Comparison of ENCODE assay signal across 2 cellular contexts in genomic region chr2:55859875-55860274, GRCh38.
TF ChIP-seq lines count a peak whose summit lies in the region.

No MANE protein-coding gene starts in this region.

TF ChIP-seq in IMR-90, 13 proteins besides CTCF, POLR2A, EP300 and RAD21 (continued from another document):
- TF ChIP-seq RFX5 (IDR thresholded peaks at IDR 0.05; ENCODE audit: low read depth, low read length) = no peak
- no peak for TF ChIP-seq USF2 (IDR thresholded peaks at IDR 0.05; ENCODE audit: low read depth, low read length)
- no peak for TF ChIP-seq RCOR1 (IDR thresholded peaks at IDR 0.05; ENCODE audit: insufficient replicate concordance, low read length)
- no peak for TF ChIP-seq CEBPB (IDR thresholded peaks at IDR 0.05; ENCODE audit: low read depth, low read length)
- TF ChIP-seq SMC3 (IDR thresholded peaks at IDR 0.05; ENCODE audit: low read depth, low read length) = no peak
- no peak for TF ChIP-seq NFE2L2 (IDR thresholded peaks at IDR 0.05; ENCODE audit: low read depth, low read length)
- no peak for TF ChIP-seq FOS (IDR thresholded peaks at IDR 0.05; ENCODE audit: low read depth, low read length)
- no peak for TF ChIP-seq MXI1 (IDR thresholded peaks at IDR 0.05; ENCODE audit: borderline replicate concordance, low read depth, low read length)
- TF ChIP-seq CHD1 (IDR thresholded peaks at IDR 0.05; ENCODE audit: low read depth, low read length) = no peak
- no peak for TF ChIP-seq ELK1 (IDR thresholded peaks at IDR 0.05; ENCODE audit: borderline replicate concordance, low read depth, low read length)

TF ChIP-seq in WTC11, 78 proteins besides CTCF, POLR2A, EP300 and RAD21 (continued from another document):
- no peak for TF ChIP-seq AR (CRISPR knock-in tag; IDR thresholded peaks at IDR 0.05)
- TF ChIP-seq EMX1 (CRISPR knock-in tag; IDR thresholded peaks at IDR 0.05) = no peak
- TF ChIP-seq USF1 (CRISPR knock-in tag; IDR thresholded peaks at IDR 0.05) = no peak
- TF ChIP-seq ZNF532 (CRISPR knock-in tag; IDR thresholded peaks at IDR 0.05; ENCODE audit: borderline replicate concordance) = no peak
- TF ChIP-seq ZBTB21 (CRISPR knock-in tag; IDR thresholded peaks at IDR 0.05; ENCODE audit: borderline replicate concordance) = no peak
- no peak for TF ChIP-seq JUN (CRISPR knock-in tag; IDR thresholded peaks at IDR 0.05)
- no peak for TF ChIP-seq E2F5 (CRISPR knock-in tag; IDR thresholded peaks at IDR 0.05)
